In genomic region chr4:64713256-64713840, GRCh38 we compare ENCODE assay signal across 8 cellular contexts.
A peak's percentile ranks its signal among the peaks of the same experiment; 100 is the strongest.
DNase-seq lines count a peak whose midpoint lies in the region; ATAC-seq, FAIRE-seq and TF ChIP-seq lines count a peak whose summit lies in the region.

No MANE protein-coding gene starts in this region.

- H3K79me2 ChIP-seq in mesendoderm (ENCODE audit: control insufficient read depth, insufficient read depth, low read length), result no peaks in the 10 kb centered on the region

- ATAC-seq in GM21390 (IDR thresholded peaks at IDR 0.05; ENCODE audit: unreplicated experiment), result peak; percentile 83

- no peak overlapping the region for H3K9ac ChIP-seq in mesendoderm (ENCODE audit: low read length)

- no peak overlapping the region for H2BK5ac ChIP-seq in mesendoderm (ENCODE audit: low read length)

- no peaks in the 10 kb centered on the region for H3K4me1 ChIP-seq in mesendoderm (ENCODE audit: control insufficient read depth, low read depth, low read length)

- no peak overlapping the region for H4K8ac ChIP-seq in mesendoderm (ENCODE audit: low read depth, low read length)

- WGBS in mesendoderm (ENCODE audit: extremely low coverage, insufficient coverage, low lambda C conversion rate), result no CpG with 5 or more reads among the region's 2 CpGs

- no peak overlapping the region for H2AK5ac ChIP-seq in mesendoderm (ENCODE audit: low read length)

- H3K18ac ChIP-seq in mesendoderm (ENCODE audit: low read length), result no peak overlapping the region

- no peak for TF ChIP-seq POLR2A in GM12892 (IDR thresholded peaks at IDR 0.05; ENCODE audit: low read depth, low read length)

- no peak overlapping the region for H2BK15ac ChIP-seq in mesendoderm (replicated peaks; ENCODE audit: low read depth)

- no peak overlapping the region for H3K23ac ChIP-seq in mesendoderm (ENCODE audit: low read length)

- no peaks in the 10 kb centered on the region for H3K79me1 ChIP-seq in mesendoderm (ENCODE audit: low read length)

- no peak for FAIRE-seq in GM12892 (lab: Jason Lieb, UNC)

- peak; percentile 10 for DNase-seq in EH (ENCODE audit: low read depth)
- DNase-seq in Kasumi-1 (lab: John Stamatoyannopoulos, UW), result peak; percentile 45 to 65
- DNase-seq in amniotic stem cell (lab: John Stamatoyannopoulos, UW), result peak; percentile 2
- peak; percentile 67 for DNase-seq in mesendoderm
- no peak for DNase-seq in activated CD4-positive, CD25-positive, alpha-beta regulatory T cell treated with anti-CD3 and anti-CD28 coated beads, Interleukin-2, amount 50 U/mL, for 72 hours
- no peak for DNase-seq in GM12892 (ENCODE audit: insufficient read length)
- no peak for DNase-seq in NCI-H1105 (lab: John Stamatoyannopoulos, UW)

- no peak overlapping the region for H2BK120ac ChIP-seq in mesendoderm (ENCODE audit: low read depth, low read length)

- no peaks in the 10 kb centered on the region for H3K27me3 ChIP-seq in mesendoderm (ENCODE audit: insufficient read depth, low read length, poor library complexity)

- no peak overlapping the region for H3K27ac ChIP-seq in mesendoderm (ENCODE audit: low read depth, low read length)

- no peak overlapping the region for H3K4me2 ChIP-seq in mesendoderm (ENCODE audit: low read length)

- H3K36me3 ChIP-seq in mesendoderm (ENCODE audit: control insufficient read depth, insufficient read depth, low read length), result no peaks in the 10 kb centered on the region

- no peak overlapping the region for H3K4me3 ChIP-seq in mesendoderm (ENCODE audit: low read length)

- H3K4ac ChIP-seq in mesendoderm (ENCODE audit: low read depth, low read length), result no peak overlapping the region

- H3K56ac ChIP-seq in mesendoderm (ENCODE audit: low read length), result no peak overlapping the region

- H4K5ac ChIP-seq in mesendoderm (ENCODE audit: low read length), result no peak overlapping the region

Comparison
In these comparisons a context has a peak if more than half of its experiments do, and no peak if none do; other contexts are left out.
1. DNase-seq: peak in EH (single experiment), Kasumi-1 (2 of 2), amniotic stem cell (single experiment) and mesendoderm (single experiment); none in activated CD4-positive, CD25-positive, alpha-beta regulatory T cell treated with anti-CD3 and anti-CD28 coated beads, Interleukin-2, amount 50 U/mL, for 72 hours (single experiment), GM12892 (single experiment) and NCI-H1105 (single experiment).